Comparison of ENCODE assay signal across 1 cellular context in genomic region chr12:70002912-70003255, GRCh38.
TF ChIP-seq lines count a peak whose summit lies in the region.

No MANE protein-coding gene starts in this region.

TF ChIP-seq in IMR-90, 13 proteins besides CTCF, POLR2A, EP300 and RAD21:
- TF ChIP-seq SMC3 (IDR thresholded peaks at IDR 0.05; ENCODE audit: low read depth, low read length), result no peak
- no peak for TF ChIP-seq MXI1 (IDR thresholded peaks at IDR 0.05; ENCODE audit: borderline replicate concordance, low read depth, low read length)
- no peak for TF ChIP-seq NFE2L2 (IDR thresholded peaks at IDR 0.05; ENCODE audit: low read depth, low read length)
- no peak for TF ChIP-seq CHD1 (IDR thresholded peaks at IDR 0.05; ENCODE audit: low read depth, low read length)
